In genomic region chr4:140305053-140305452, GRCh38 we compare ENCODE assay signal across 19 cellular contexts.
"Had no signal": no experiment of that assay in that cellular context is flagged by ENCODE, and none has a peak within 500 bp of the region (broad histone marks: within the 10 kb centered on the region; RNA-seq: fewer than 3 reads in every experiment).

No MANE protein-coding gene starts in this region.

- H3K27ac ChIP-seq: cardiac muscle cell, heart right ventricle, testis had no signal

- H3K9me3 Mint-ChIP-seq: activated naive CD8-positive, alpha-beta T cell treated with anti-CD3 and anti-CD28 coated beads for 36 hours; stimulated activated naive CD8-positive, alpha-beta T cell treated with anti-CD3 and anti-CD28 coated beads, Interleukin-15, Interleukin-2, amounts not matched to agents 100 ng/mL and 50 ng/mL, for 24 hours had no signal

- H3K4me1 Mint-ChIP-seq: activated naive CD8-positive, alpha-beta T cell treated with anti-CD3 and anti-CD28 coated beads for 36 hours; T-helper 17 cell had no signal

- H3K4me3 ChIP-seq: cardiac muscle cell, heart right ventricle, testis had no signal

- H3K27me3 ChIP-seq: cardiac muscle cell, heart right ventricle, testis had no signal

- H3K36me3 Mint-ChIP-seq: activated naive CD8-positive, alpha-beta T cell treated with anti-CD3 and anti-CD28 coated beads for 36 hours had no signal

- H3K9me3 ChIP-seq: heart right ventricle, testis had no signal

- H3K36me3 ChIP-seq: cardiac muscle cell, heart right ventricle had no signal

- FAIRE-seq: colon, frontal cortex, keratinocyte, urothelium cell line had no signal

- DNase-seq: activated CD4-positive, alpha-beta T cell treated with anti-CD3 and anti-CD28 coated beads, Interleukin-2, amount 50 U/mL, for 48 hours; activated gamma-delta T cell treated with Interleukin-2 at 50 U/mL for 16 hours; activated naive CD8-positive, alpha-beta T cell treated with anti-CD3 and anti-CD28 coated beads for 36 hours; activated T-cell treated with anti-CD3 and anti-CD28 coated beads, Interleukin-2, amount 50 U/mL, for 48 hours; anterior cingulate cortex; heart right ventricle; left ventricle myocardium superior; mesendoderm; stimulated activated CD4-positive, alpha-beta T cell treated with anti-CD3 and anti-CD28 coated beads, Interleukin-15, amount 100 ng/mL, for 24 hours; stimulated activated CD4-positive, alpha-beta T cell treated with anti-CD3 and anti-CD28 coated beads, Interleukin-4, amount 100 ng/mL, for 24 hours; T-helper 17 cell; testis had no signal

- ATAC-seq: activated CD4-positive, CD25-positive, alpha-beta regulatory T cell treated with anti-CD3 and anti-CD28 coated beads, Interleukin-2, amount 50 U/mL, for 24 hours; heart right ventricle; left ventricle myocardium superior; T-helper 17 cell had no signal

- H3K27me3 Mint-ChIP-seq: activated naive CD8-positive, alpha-beta T cell treated with anti-CD3 and anti-CD28 coated beads for 36 hours had no signal

- H3K4me3 Mint-ChIP-seq: activated naive CD8-positive, alpha-beta T cell treated with anti-CD3 and anti-CD28 coated beads for 36 hours; stimulated activated naive CD8-positive, alpha-beta T cell treated with anti-CD3 and anti-CD28 coated beads, Interleukin-15, Interleukin-2, amounts not matched to agents 100 ng/mL and 50 ng/mL, for 24 hours; T-helper 17 cell had no signal

- H3K27ac Mint-ChIP-seq: activated naive CD8-positive, alpha-beta T cell treated with anti-CD3 and anti-CD28 coated beads for 36 hours; stimulated activated naive CD8-positive, alpha-beta T cell treated with anti-CD3 and anti-CD28 coated beads, Interleukin-15, Interleukin-2, amounts not matched to agents 100 ng/mL and 50 ng/mL, for 24 hours; T-helper 17 cell had no signal
